Comparison of ENCODE assay signal across 1 cellular context in genomic region chr13:32426981-32427851, GRCh38.
TF ChIP-seq lines count a peak whose summit lies in the region.

No MANE protein-coding gene starts in this region.

TF ChIP-seq in SK-N-SH treated with all-trans-retinoic acid at 6 μM for 48 hours, 23 proteins besides CTCF, POLR2A, EP300 and RAD21 (continued from another document):
- TF ChIP-seq POU6F1 (CRISPR knock-in tag; IDR thresholded peaks at IDR 0.05; ENCODE audit: borderline replicate concordance, low read depth) (no peak), ZNF8 (CRISPR knock-in tag; IDR thresholded peaks at IDR 0.05) (no peak), CSDC2 (CRISPR knock-in tag; IDR thresholded peaks at IDR 0.05) (no peak), ZNF565 (CRISPR knock-in tag; conservative IDR thresholded peaks at IDR 0.05; ENCODE audit: low read depth) (no peak), PPARA (CRISPR knock-in tag; IDR thresholded peaks at IDR 0.05; ENCODE audit: borderline replicate concordance) (no peak), ESRRG (CRISPR knock-in tag; IDR thresholded peaks at IDR 0.05) (no peak)
